1 cellular context compared by ENCODE assay signal in the genomic region with DNA sequence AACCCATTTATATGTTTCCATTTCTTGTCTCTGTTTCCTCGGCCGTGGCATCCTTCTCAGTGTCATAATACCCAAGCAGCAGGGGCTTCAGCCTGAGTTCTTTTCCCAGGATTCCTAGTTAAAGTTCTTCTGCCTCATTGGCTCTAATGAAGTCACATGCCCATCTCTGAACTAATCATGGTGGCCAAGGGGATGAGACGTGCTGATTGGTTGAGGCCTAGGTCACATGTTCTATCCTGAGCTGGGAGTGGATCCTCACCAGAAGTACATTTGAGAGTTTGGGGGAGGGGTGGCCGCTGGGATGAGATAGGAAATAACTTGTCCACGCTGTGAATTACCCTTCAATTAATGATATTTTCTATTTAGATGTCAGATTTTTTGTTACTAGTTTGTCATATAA.
TF ChIP-seq lines count a peak whose summit lies in the region.

No MANE protein-coding gene starts in this region.

TF ChIP-seq in H1, 55 proteins besides CTCF, POLR2A, EP300 and RAD21:
- TF ChIP-seq GABPA (IDR thresholded peaks at IDR 0.05; ENCODE audit: borderline replicate concordance, insufficient read depth, low read length): no peak
- TF ChIP-seq, protein P1, sequence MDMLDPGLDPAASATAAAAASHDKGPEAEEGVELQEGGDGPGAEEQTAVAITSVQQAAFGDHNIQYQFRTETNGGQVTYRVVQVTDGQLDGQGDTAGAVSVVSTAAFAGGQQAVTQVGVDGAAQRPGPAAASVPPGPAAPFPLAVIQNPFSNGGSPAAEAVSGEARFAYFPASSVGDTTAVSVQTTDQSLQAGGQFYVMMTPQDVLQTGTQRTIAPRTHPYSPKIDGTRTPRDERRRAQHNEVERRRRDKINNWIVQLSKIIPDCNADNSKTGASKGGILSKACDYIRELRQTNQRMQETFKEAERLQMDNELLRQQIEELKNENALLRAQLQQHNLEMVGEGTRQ (IDR thresholded peaks at IDR 0.05; ENCODE audit: low read length): peak; percentile 45
TF ChIP-seq in H1: peak in this region for 1.
